In the genomic region with DNA sequence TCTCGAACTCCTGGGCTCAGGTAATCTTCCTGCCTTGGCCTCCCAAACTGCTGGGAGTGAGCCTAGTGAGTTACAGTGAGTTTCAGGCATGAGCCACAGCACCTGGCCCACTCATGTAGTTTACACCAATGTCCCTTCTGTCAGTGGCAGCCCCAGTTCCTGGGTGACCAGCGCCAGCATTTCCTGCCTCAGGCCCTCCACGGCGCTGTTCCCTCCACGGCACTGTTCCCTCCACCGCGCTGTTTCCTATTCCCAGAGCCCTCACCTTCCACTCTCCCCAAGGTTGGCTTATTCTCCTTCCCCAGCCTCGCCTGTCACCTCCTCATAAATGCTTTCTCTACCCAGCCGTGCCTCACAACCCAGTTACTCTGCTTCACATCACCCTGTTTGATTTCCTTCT, we compare ENCODE assay signal across 27 cellular contexts. TPM values are rescaled to one million over a fixed set of nuclear protein-coding genes. Genes with fewer than 3 reads are reported as not detected.
DNase-seq lines count a peak whose midpoint lies in the region; ATAC-seq and TF ChIP-seq lines count a peak whose summit lies in the region.
"Had no signal": no experiment of that assay in that cellular context is flagged by ENCODE, and none has a peak within 500 bp of the region (broad histone marks: within the 10 kb centered on the region; RNA-seq: fewer than 3 reads in every experiment).

No MANE protein-coding gene starts in this region.

- H3K27me3 ChIP-seq in BLaER1 treated with 17β-estradiol and CSF1 and Interleukin-3, amounts not matched to agents 10 nM and 100 nM, result no peaks in the 10 kb centered on the region
- no peaks in the 10 kb centered on the region for H3K27me3 ChIP-seq in CD4-positive, alpha-beta memory T cell (ENCODE audit: insufficient read depth, low read length)
- H3K27me3 ChIP-seq: ascending aorta had no signal

- peaks cover 17 to 77% (median 68%) of the 10 kb centered on the region in 10 experiments for H3K4me1 ChIP-seq in BLaER1 treated with 17β-estradiol and CSF1 and Interleukin-3, amounts not matched to agents 10 nM and 100 nM
- peaks cover 56% of the 10 kb centered on the region for H3K4me1 ChIP-seq in CD4-positive, alpha-beta memory T cell (ENCODE audit: insufficient read depth, low read length)
- H3K4me1 ChIP-seq: ascending aorta, psoas muscle had no signal

- H3K9ac ChIP-seq in BLaER1 treated with 17β-estradiol and CSF1 and Interleukin-3, amounts not matched to agents 10 nM and 100 nM, result no peak overlapping the region

- no peak for DNase-seq in CD4-positive, alpha-beta memory T cell
- DNase-seq in effector memory CD8-positive, alpha-beta T cell, result no peak
- DNase-seq in neural crest cell (ENCODE audit: low read depth, low spot score) (no peak), progenitor cell of endocrine pancreas (ENCODE audit: low spot score, unreplicated experiment) (no peak)
- DNase-seq: effector CD8-positive, alpha-beta T cell; GOT3; HFFc6; NCI-H1092; NCI-H1694 treated with DMSO at 0.1 percent for 48 hours; NCI-H446 treated with DMSO at 0.1 percent for 48 hours; NCI-H774; occipital lobe; psoas muscle; stimulated activated CD4-positive, alpha-beta T cell treated with anti-CD3 and anti-CD28 coated beads, Interleukin-12 subunit alpha, Interleukin-12 subunit beta, amount 100 ng/mL, for 4 hours; stimulated activated CD4-positive, alpha-beta T cell treated with anti-CD3 and anti-CD28 coated beads, Interleukin-4, amount 100 ng/mL, for 24 hours; SW 1271 had no signal

- H3K9me3 ChIP-seq in BLaER1 treated with 17β-estradiol and CSF1 and Interleukin-3, amounts not matched to agents 10 nM and 100 nM (replicated peaks in 1 of 11), result no peaks in the 10 kb centered on the region; a peak in 1 of 22 replicates
- H3K9me3 ChIP-seq in CD4-positive, alpha-beta memory T cell (ENCODE audit: control insufficient read depth in 1 of 2, low read length in 2 of 2), result no peaks in the 10 kb centered on the region
- H3K9me3 ChIP-seq: ascending aorta, psoas muscle had no signal

- peak overlapping the region in 4 of 7 donors; percentile 6 to 71 (median 52) for H3K27ac Mint-ChIP-seq in CD4-positive, alpha-beta memory T cell
- H3K27ac Mint-ChIP-seq in effector memory CD8-positive, alpha-beta T cell, result peak overlapping the region; percentile 62 to 97
- H3K27ac Mint-ChIP-seq in neural crest cell (ENCODE audit: unreplicated experiment), result peak overlapping the region; percentile 52
- no peak overlapping the region for H3K27ac Mint-ChIP-seq in progenitor cell of endocrine pancreas
- H3K27ac Mint-ChIP-seq: activated naive CD4-positive, alpha-beta T cell treated with anti-CD3 and anti-CD28 coated beads, Interleukin-2, amount 50 U/mL, for 72 hours; activated T-helper 17 cell treated with anti-CD3 and anti-CD28 coated beads, Interleukin-2, amount 50 U/mL, for 72 hours; HFFc6; type B pancreatic cell; WTC11 had no signal

- CTCF ChIA-PET in CD4-positive, alpha-beta memory T cell (lab: Charles Lee; ENCODE audit: partially characterized antibody), result interaction anchor here (0.5 to 6.0 kb wide), 3 partner anchors 26 to 47 kb away, joined by 3 to 28 read pairs (median 3); no protein-coding TSS in a partner anchor

- no peak for TF ChIP-seq CTCF in neural crest cell (conservative IDR thresholded peaks at IDR 0.05)
- TF ChIP-seq CTCF in progenitor cell of endocrine pancreas (IDR thresholded peaks at IDR 0.05; ENCODE audit: unreplicated experiment), result no peak

- H3K4me1 Mint-ChIP-seq in CD4-positive, alpha-beta memory T cell, result peaks cover 30 to 58% (median 43%) of the 10 kb centered on the region in 4 donors
- peaks cover 73 to 78% of the 10 kb centered on the region in 2 donors for H3K4me1 Mint-ChIP-seq in effector memory CD8-positive, alpha-beta T cell (ENCODE audit: low read depth in 2 of 2)
- H3K4me1 Mint-ChIP-seq in neural crest cell, result peaks cover 17% of the 10 kb centered on the region
- H3K4me1 Mint-ChIP-seq in progenitor cell of endocrine pancreas (ENCODE audit: low read depth), result peaks cover 4% of the 10 kb centered on the region

- intact Hi-C loops in CD4-positive, alpha-beta memory T cell (cut with micrococcal nuclease), result no loop called here

- peak overlapping the region in 7 of 11 experiments; percentile 0 to 77 (median 52); a peak in 10 of 22 replicates for H3K4me2 ChIP-seq in BLaER1 treated with 17β-estradiol and CSF1 and Interleukin-3, amounts not matched to agents 10 nM and 100 nM

- no peaks in the 10 kb centered on the region; a peak in 1 of 22 replicates for H4K20me1 ChIP-seq in BLaER1 treated with 17β-estradiol and CSF1 and Interleukin-3, amounts not matched to agents 10 nM and 100 nM

- H3K27ac ChIP-seq in BLaER1 treated with 17β-estradiol and CSF1 and Interleukin-3, amounts not matched to agents 10 nM and 100 nM, result peak overlapping the region in 2 of 11 experiments; percentile 9 to 92; a peak in 4 of 22 replicates
- no peak overlapping the region for H3K27ac ChIP-seq in CD4-positive, alpha-beta memory T cell (ENCODE audit: low read depth, low read length)
- H3K27ac ChIP-seq: ascending aorta, C4-2B, psoas muscle had no signal

- POLR2A ChIA-PET in CD4-positive, alpha-beta memory T cell (lab: Charles Lee; ENCODE audit: partially characterized antibody), result no interaction called here

- H3K9me3 Mint-ChIP-seq in CD4-positive, alpha-beta memory T cell, result peaks cover 0 to 2% (median 0%) of the 10 kb centered on the region in 8 donors
- no peaks in the 10 kb centered on the region for H3K9me3 Mint-ChIP-seq in effector memory CD8-positive, alpha-beta T cell
- H3K9me3 Mint-ChIP-seq in neural crest cell, result no peaks in the 10 kb centered on the region
- H3K9me3 Mint-ChIP-seq in progenitor cell of endocrine pancreas (ENCODE audit: low read depth), result no peaks in the 10 kb centered on the region
- H3K9me3 Mint-ChIP-seq: activated naive CD4-positive, alpha-beta T cell treated with anti-CD3 and anti-CD28 coated beads, Interleukin-2, amount 50 U/mL, for 72 hours; activated T-helper 17 cell treated with anti-CD3 and anti-CD28 coated beads, Interleukin-2, amount 50 U/mL, for 72 hours; type B pancreatic cell had no signal

- peak overlapping the region in 5 of 8 donors; percentile 1 to 35 (median 22) for H3K4me3 Mint-ChIP-seq in CD4-positive, alpha-beta memory T cell
- H3K4me3 Mint-ChIP-seq in effector memory CD8-positive, alpha-beta T cell, result peak overlapping the region; percentile 80 to 90
- H3K4me3 Mint-ChIP-seq in neural crest cell (no peak overlapping the region), progenitor cell of endocrine pancreas (ENCODE audit: low read depth) (no peak overlapping the region)
- H3K4me3 Mint-ChIP-seq: activated T-helper 17 cell treated with anti-CD3 and anti-CD28 coated beads, Interleukin-2, amount 50 U/mL, for 72 hours; HFFc6; type B pancreatic cell; WTC11 had no signal

- no peaks in the 10 kb centered on the region for H3K36me3 Mint-ChIP-seq in CD4-positive, alpha-beta memory T cell
- H3K36me3 Mint-ChIP-seq in effector memory CD8-positive, alpha-beta T cell (ENCODE audit: insufficient read depth), result peaks cover 40% of the 10 kb centered on the region
- no peaks in the 10 kb centered on the region for H3K36me3 Mint-ChIP-seq in neural crest cell (ENCODE audit: low read depth)
- no peaks in the 10 kb centered on the region for H3K36me3 Mint-ChIP-seq in progenitor cell of endocrine pancreas (ENCODE audit: insufficient read depth)
- H3K36me3 Mint-ChIP-seq: type B pancreatic cell had no signal

- no peaks in the 10 kb centered on the region for H3K36me3 ChIP-seq in BLaER1 treated with 17β-estradiol and CSF1 and Interleukin-3, amounts not matched to agents 10 nM and 100 nM
- no peaks in the 10 kb centered on the region for H3K36me3 ChIP-seq in CD4-positive, alpha-beta memory T cell (ENCODE audit: insufficient read depth, low read length)
- H3K36me3 ChIP-seq: ascending aorta had no signal

- no peak overlapping the region for H3K4me3 ChIP-seq in BLaER1 treated with 17β-estradiol and CSF1 and Interleukin-3, amounts not matched to agents 10 nM and 100 nM
- no peak overlapping the region for H3K4me3 ChIP-seq in CD4-positive, alpha-beta memory T cell (ENCODE audit: low read length in 2 of 2)
- H3K4me3 ChIP-seq: ascending aorta, psoas muscle had no signal

- no peak for ATAC-seq in effector memory CD8-positive, alpha-beta T cell (replicated peaks)
- no peak for ATAC-seq in GM21423 (IDR thresholded peaks at IDR 0.05; ENCODE audit: unreplicated experiment)
- ATAC-seq in HG03095 (IDR thresholded peaks at IDR 0.05; ENCODE audit: unreplicated experiment), result no peak
- ATAC-seq: activated naive CD4-positive, alpha-beta T cell treated with anti-CD3 and anti-CD28 coated beads, Interleukin-2, amount 50 U/mL, for 72 hours; activated T-helper 17 cell treated with anti-CD3 and anti-CD28 coated beads, Interleukin-2, amount 50 U/mL, for 72 hours; left lobe of liver; psoas muscle; sciatic nerve had no signal

- H3K27me3 Mint-ChIP-seq in CD4-positive, alpha-beta memory T cell, result no peaks in the 10 kb centered on the region
- H3K27me3 Mint-ChIP-seq in effector memory CD8-positive, alpha-beta T cell, result no peaks in the 10 kb centered on the region
- H3K27me3 Mint-ChIP-seq in neural crest cell (ENCODE audit: low read depth) (no peaks in the 10 kb centered on the region), progenitor cell of endocrine pancreas (peaks cover 11% of the 10 kb centered on the region)
- H3K27me3 Mint-ChIP-seq: activated T-helper 17 cell treated with anti-CD3 and anti-CD28 coated beads, Interleukin-2, amount 50 U/mL, for 72 hours had no signal

RNA-seq across cellular contexts. Expression of a gene that starts 32.6 kb away (rescaled TPM):
- 10 to 100 TPM; 17.2 to 18.7 TPM for total RNA-seq in CD4-positive, alpha-beta memory T cell
- polyA plus RNA-seq in CD4-positive, alpha-beta memory T cell, result 10 to 100 TPM; 36.6 to 43.6 TPM
- 43.1 and 45.5 TPM in 2 replicates for total RNA-seq in neural crest cell
- 28.0 and 29.0 TPM in 2 replicates for total RNA-seq in progenitor cell of endocrine pancreas

RNA-seq across cellular contexts. Expression of a gene that starts 44.6 kb away (rescaled TPM):
- under 1 TPM; 0.28 to 0.41 TPM for total RNA-seq in CD4-positive, alpha-beta memory T cell
- polyA plus RNA-seq in CD4-positive, alpha-beta memory T cell, result under 1 TPM in 1 of 2 donors, not detected in 1; 0.29 TPM
- total RNA-seq in neural crest cell (22.9 and 24.9 TPM in 2 replicates), progenitor cell of endocrine pancreas (8.5 and 8.6 TPM in 2 replicates)

Comparison
In these comparisons a context has a peak if more than half of its experiments do, and no peak if none do; other contexts are left out.
1. H3K4me3 Mint-ChIP-seq: peak in CD4-positive, alpha-beta memory T cell (5 of 8) and effector memory CD8-positive, alpha-beta T cell (2 of 2); none in neural crest cell (single experiment) and progenitor cell of endocrine pancreas (single experiment).